In the genomic region with DNA sequence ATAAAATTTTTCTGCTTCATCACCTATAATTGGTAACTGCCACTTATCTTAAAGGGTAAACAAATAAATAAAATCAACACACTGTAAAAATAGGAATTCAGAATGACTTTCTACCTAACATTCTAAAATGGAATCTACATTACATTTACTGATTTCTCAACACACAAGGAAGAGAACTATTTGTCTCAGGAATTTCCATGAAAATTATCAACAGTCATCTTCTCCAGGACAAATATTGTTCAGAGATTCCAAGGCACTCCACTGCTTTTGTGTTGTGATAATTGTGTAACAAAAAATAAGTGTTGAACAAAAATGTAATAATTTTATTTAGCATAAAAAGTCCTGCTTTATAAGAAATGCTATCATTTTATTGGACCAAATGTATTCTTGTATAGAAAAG, we compare ENCODE assay signal across 16 cellular contexts. TPM values are rescaled to one million over a fixed set of nuclear protein-coding genes. Genes with fewer than 3 reads are reported as not detected.
DNase-seq lines count a peak whose midpoint lies in the region; ATAC-seq and TF ChIP-seq lines count a peak whose summit lies in the region.
"Had no signal": no experiment of that assay in that cellular context is flagged by ENCODE, and none has a peak within 500 bp of the region (broad histone marks: within the 10 kb centered on the region; RNA-seq: fewer than 3 reads in every experiment).

No MANE protein-coding gene starts in this region.

- no peak overlapping the region for H3K9ac ChIP-seq in mucosa of rectum (ENCODE audit: low read depth in 1 of 2, low read length in 2 of 2)

- peak overlapping the region; percentile 85 to 99 (median 93) for H3K27ac Mint-ChIP-seq in CD8-positive, alpha-beta memory T cell
- peak overlapping the region; percentile 96 for H3K27ac Mint-ChIP-seq in activated T-helper 17 cell treated with anti-CD3 and anti-CD28 coated beads, Interleukin-2, amount 50 U/mL, for 72 hours

- CTCF ChIA-PET in CD8-positive, alpha-beta memory T cell (lab: Charles Lee): interaction anchor here (1.0 to 1.3 kb wide), 3 partner anchors 9 to 116 kb away, joined by 3 to 5 read pairs (median 3); no protein-coding TSS in a partner anchor

- H3K27me3 ChIP-seq in CD8-positive, alpha-beta memory T cell (ENCODE audit: insufficient read depth, low read length, poor library complexity, severe bottlenecking): no peaks in the 10 kb centered on the region
- no peaks in the 10 kb centered on the region for H3K27me3 ChIP-seq in mucosa of rectum (ENCODE audit: control insufficient read depth in 2 of 2, insufficient read depth in 2 of 2, low read length in 2 of 2)

- no peak for TF ChIP-seq CTCF in AG10803 (conservative IDR thresholded peaks at IDR 0.05; ENCODE audit: low read length)

- POLR2A ChIA-PET in CD8-positive, alpha-beta memory T cell (lab: Charles Lee): interaction anchor here (1.0 kb wide), 1 partner anchor 315 kb away, joined by 4 read pairs; a partner anchor contains a TSS

- no peak for ATAC-seq in activated T-helper 17 cell treated with anti-CD3 and anti-CD28 coated beads, Interleukin-2, amount 50 U/mL, for 72 hours (replicated peaks)
- ATAC-seq in left lobe of liver: no peak
- ATAC-seq in GM21737 (IDR thresholded peaks at IDR 0.05; ENCODE audit: unreplicated experiment): no peak
- ATAC-seq: GM23338 had no signal

- DNase-seq in AG10803 (ENCODE audit: low read depth) (peak; percentile 15), left lobe of liver (ENCODE audit: low spot score) (no peak), glomerular visceral epithelial cell (ENCODE audit: extremely low spot score) (no peak), SHP77 treated with DMSO at 0.1 percent for 48 hours (lab: John Stamatoyannopoulos, UW) (no peak)
- DNase-seq in CD8-positive, alpha-beta memory T cell: no peak
- DNase-seq: NCI-H2029 treated with DMSO at 0.1 percent for 48 hours, NCI-H510A treated with DMSO at 0.1 percent for 48 hours, retina had no signal

- peaks cover 0 to 2% (median 0%) of the 10 kb centered on the region in 5 donors for H3K9me3 Mint-ChIP-seq in CD8-positive, alpha-beta memory T cell
- H3K9me3 Mint-ChIP-seq in activated T-helper 17 cell treated with anti-CD3 and anti-CD28 coated beads, Interleukin-2, amount 50 U/mL, for 72 hours: no peaks in the 10 kb centered on the region
- H3K9me3 Mint-ChIP-seq: GM23338 had no signal

- peaks cover 24% of the 10 kb centered on the region for H3K4me1 ChIP-seq in CD8-positive, alpha-beta memory T cell (ENCODE audit: insufficient read depth, low read length)
- no peaks in the 10 kb centered on the region for H3K4me1 ChIP-seq in mucosa of rectum (ENCODE audit: control insufficient read depth in 2 of 2, insufficient read depth in 2 of 2, low read length in 2 of 2)

- no peaks in the 10 kb centered on the region for H3K27me3 Mint-ChIP-seq in CD8-positive, alpha-beta memory T cell
- H3K27me3 Mint-ChIP-seq in activated T-helper 17 cell treated with anti-CD3 and anti-CD28 coated beads, Interleukin-2, amount 50 U/mL, for 72 hours: no peaks in the 10 kb centered on the region

- H3K4me3 ChIP-seq in AG10803 (ENCODE audit: low read length): no peak overlapping the region
- peak overlapping the region; percentile 30 for H3K4me3 ChIP-seq in CD8-positive, alpha-beta memory T cell (ENCODE audit: low read length)
- H3K4me3 ChIP-seq in mucosa of rectum (ENCODE audit: low read length in 2 of 2): no peak overlapping the region
- H3K4me3 ChIP-seq: GM23338 had no signal

- peak overlapping the region in 5 of 7 donors; percentile 34 to 87 (median 79) for H3K4me3 Mint-ChIP-seq in CD8-positive, alpha-beta memory T cell
- peak overlapping the region; percentile 88 for H3K4me3 Mint-ChIP-seq in activated T-helper 17 cell treated with anti-CD3 and anti-CD28 coated beads, Interleukin-2, amount 50 U/mL, for 72 hours
- H3K4me3 Mint-ChIP-seq: GM23338 had no signal

- no peaks in the 10 kb centered on the region for H3K36me3 ChIP-seq in CD8-positive, alpha-beta memory T cell (ENCODE audit: insufficient read depth, low read length)
- H3K36me3 ChIP-seq in mucosa of rectum (ENCODE audit: control insufficient read depth in 2 of 2, insufficient read depth in 2 of 2, low read length in 2 of 2): no peaks in the 10 kb centered on the region

- H3K27ac ChIP-seq in CD8-positive, alpha-beta memory T cell (ENCODE audit: low read depth, low read length): no peak overlapping the region
- peak overlapping the region; percentile 9 to 58 for H3K27ac ChIP-seq in mucosa of rectum (ENCODE audit: low read depth in 2 of 2, low read length in 2 of 2)
- H3K27ac ChIP-seq: C4-2B had no signal

- H3K9me3 ChIP-seq in CD8-positive, alpha-beta memory T cell (ENCODE audit: low read length): no peaks in the 10 kb centered on the region
- no peaks in the 10 kb centered on the region for H3K9me3 ChIP-seq in mucosa of rectum (ENCODE audit: control insufficient read depth in 2 of 2, low read length in 2 of 2)

- H3K36me3 Mint-ChIP-seq in CD8-positive, alpha-beta memory T cell: peaks cover 5 to 12% (median 11%) of the 10 kb centered on the region in 3 donors
- H3K36me3 Mint-ChIP-seq in activated T-helper 17 cell treated with anti-CD3 and anti-CD28 coated beads, Interleukin-2, amount 50 U/mL, for 72 hours (ENCODE audit: low read depth): no peaks in the 10 kb centered on the region

- peaks cover 55 to 74% (median 67%) of the 10 kb centered on the region in 3 donors for H3K4me1 Mint-ChIP-seq in CD8-positive, alpha-beta memory T cell
- H3K4me1 Mint-ChIP-seq in activated T-helper 17 cell treated with anti-CD3 and anti-CD28 coated beads, Interleukin-2, amount 50 U/mL, for 72 hours: peaks cover 40% of the 10 kb centered on the region
- H3K4me1 Mint-ChIP-seq: GM23338 had no signal

RNA-seq across cellular contexts. Expression of a gene that starts 7.3 kb away (rescaled TPM):
- 10 to 100 TPM; 27.6 to 30.1 TPM for total RNA-seq in CD8-positive, alpha-beta memory T cell
- polyA plus RNA-seq in CD8-positive, alpha-beta memory T cell: 52.9 TPM
- total RNA-seq in activated T-helper 17 cell treated with anti-CD3 and anti-CD28 coated beads, Interleukin-2, amount 50 U/mL, for 72 hours: 10 to 100 TPM; 45.8 to 65.8 TPM
- total RNA-seq in left lobe of liver: 3.1 TPM

RNA-seq across cellular contexts. Expression of a gene that starts 35.2 kb away (rescaled TPM):
- total RNA-seq in CD8-positive, alpha-beta memory T cell: not detected
- not detected for polyA plus RNA-seq in CD8-positive, alpha-beta memory T cell
- not detected for total RNA-seq in activated T-helper 17 cell treated with anti-CD3 and anti-CD28 coated beads, Interleukin-2, amount 50 U/mL, for 72 hours
- total RNA-seq in left lobe of liver: not detected
- total RNA-seq: cerebellum, frontal cortex, GM23338, lung microvascular endothelial cell had no signal
- polyA plus RNA-seq: GM23338 had no signal
